In the genomic region with DNA sequence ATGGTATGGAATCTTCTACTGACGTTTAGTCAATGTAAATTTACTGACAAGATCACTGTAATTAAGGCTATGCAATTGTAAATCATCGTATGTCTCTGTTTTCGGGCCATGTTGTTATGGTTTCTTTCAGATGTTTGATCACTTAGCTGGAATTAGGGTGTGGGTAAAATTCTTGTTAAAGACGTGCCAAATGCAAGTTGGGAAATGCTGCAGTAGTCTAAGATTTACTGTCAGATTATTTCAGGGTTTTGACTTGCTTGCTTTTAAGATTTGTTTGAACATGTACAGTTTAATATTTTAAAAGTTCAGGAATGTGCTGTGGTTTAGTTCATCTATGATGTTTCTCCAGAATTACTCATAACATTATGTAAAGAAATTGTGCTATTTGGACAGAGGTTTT, we compare ENCODE assay signal across 1 cellular context.
TF ChIP-seq lines count a peak whose summit lies in the region.

No MANE protein-coding gene starts in this region.

TF ChIP-seq in GM23338, 12 proteins besides CTCF, POLR2A, EP300 and RAD21 (continued from another document):
- TF ChIP-seq, protein P1, sequence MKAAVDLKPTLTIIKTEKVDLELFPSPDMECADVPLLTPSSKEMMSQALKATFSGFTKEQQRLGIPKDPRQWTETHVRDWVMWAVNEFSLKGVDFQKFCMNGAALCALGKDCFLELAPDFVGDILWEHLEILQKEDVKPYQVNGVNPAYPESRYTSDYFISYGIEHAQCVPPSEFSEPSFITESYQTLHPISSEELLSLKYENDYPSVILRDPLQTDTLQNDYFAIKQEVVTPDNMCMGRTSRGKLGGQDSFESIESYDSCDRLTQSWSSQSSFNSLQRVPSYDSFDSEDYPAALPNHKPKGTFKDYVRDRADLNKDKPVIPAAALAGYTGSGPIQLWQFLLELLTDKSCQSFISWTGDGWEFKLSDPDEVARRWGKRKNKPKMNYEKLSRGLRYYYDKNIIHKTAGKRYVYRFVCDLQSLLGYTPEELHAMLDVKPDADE (IDR thresholded peaks at IDR 0.05) = no peak
- TF ChIP-seq JUNB (IDR thresholded peaks at IDR 0.05; ENCODE audit: unreplicated experiment) (no peak), EZH2phosphoT487 (IDR thresholded peaks at IDR 0.05; ENCODE audit: unreplicated experiment) (no peak)
- TF ChIP-seq, protein P2, sequence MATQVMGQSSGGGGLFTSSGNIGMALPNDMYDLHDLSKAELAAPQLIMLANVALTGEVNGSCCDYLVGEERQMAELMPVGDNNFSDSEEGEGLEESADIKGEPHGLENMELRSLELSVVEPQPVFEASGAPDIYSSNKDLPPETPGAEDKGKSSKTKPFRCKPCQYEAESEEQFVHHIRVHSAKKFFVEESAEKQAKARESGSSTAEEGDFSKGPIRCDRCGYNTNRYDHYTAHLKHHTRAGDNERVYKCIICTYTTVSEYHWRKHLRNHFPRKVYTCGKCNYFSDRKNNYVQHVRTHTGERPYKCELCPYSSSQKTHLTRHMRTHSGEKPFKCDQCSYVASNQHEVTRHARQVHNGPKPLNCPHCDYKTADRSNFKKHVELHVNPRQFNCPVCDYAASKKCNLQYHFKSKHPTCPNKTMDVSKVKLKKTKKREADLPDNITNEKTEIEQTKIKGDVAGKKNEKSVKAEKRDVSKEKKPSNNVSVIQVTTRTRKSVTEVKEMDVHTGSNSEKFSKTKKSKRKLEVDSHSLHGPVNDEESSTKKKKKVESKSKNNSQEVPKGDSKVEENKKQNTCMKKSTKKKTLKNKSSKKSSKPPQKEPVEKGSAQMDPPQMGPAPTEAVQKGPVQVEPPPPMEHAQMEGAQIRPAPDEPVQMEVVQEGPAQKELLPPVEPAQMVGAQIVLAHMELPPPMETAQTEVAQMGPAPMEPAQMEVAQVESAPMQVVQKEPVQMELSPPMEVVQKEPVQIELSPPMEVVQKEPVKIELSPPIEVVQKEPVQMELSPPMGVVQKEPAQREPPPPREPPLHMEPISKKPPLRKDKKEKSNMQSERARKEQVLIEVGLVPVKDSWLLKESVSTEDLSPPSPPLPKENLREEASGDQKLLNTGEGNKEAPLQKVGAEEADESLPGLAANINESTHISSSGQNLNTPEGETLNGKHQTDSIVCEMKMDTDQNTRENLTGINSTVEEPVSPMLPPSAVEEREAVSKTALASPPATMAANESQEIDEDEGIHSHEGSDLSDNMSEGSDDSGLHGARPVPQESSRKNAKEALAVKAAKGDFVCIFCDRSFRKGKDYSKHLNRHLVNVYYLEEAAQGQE (IDR thresholded peaks at IDR 0.05; ENCODE audit: unreplicated experiment) = no peak
